In the genomic region with DNA sequence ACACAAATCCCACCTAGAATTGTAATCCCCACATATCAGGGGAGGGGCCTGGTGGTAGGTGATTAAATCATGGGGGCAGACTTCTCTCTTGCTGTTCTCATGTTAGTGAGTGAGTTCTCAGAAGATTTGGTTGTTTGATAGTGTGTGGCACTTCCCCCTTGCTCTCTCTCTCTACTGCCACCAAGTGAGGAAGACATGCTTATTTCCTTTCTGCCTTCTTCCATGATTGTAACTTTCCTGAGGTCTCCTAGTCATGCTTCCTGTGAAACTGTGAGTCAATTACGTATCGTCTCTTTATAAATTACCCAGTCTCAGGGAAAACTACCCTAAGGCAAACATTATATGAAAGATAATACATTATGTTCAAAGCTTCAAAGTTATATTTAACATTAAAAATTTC, we compare ENCODE assay signal across 12 cellular contexts.
DNase-seq lines count a peak whose midpoint lies in the region; ATAC-seq and TF ChIP-seq lines count a peak whose summit lies in the region.
"Had no signal": no experiment of that assay in that cellular context is flagged by ENCODE, and none has a peak within 500 bp of the region (broad histone marks: within the 10 kb centered on the region; RNA-seq: fewer than 3 reads in every experiment).

No MANE protein-coding gene starts in this region.

- H3K4me3 ChIP-seq in HFF-Myc (replicated peaks; ENCODE audit: low read depth, low read length) = no peak overlapping the region
- no peak overlapping the region for H3K4me3 ChIP-seq in RWPE2 (ENCODE audit: severe bottlenecking)
- H3K4me3 ChIP-seq: hepatocyte, SK-N-MC had no signal

- DNase-seq in Daoy (ENCODE audit: low read depth) = peak; percentile 9
- no peak for DNase-seq in HFF-Myc (ENCODE audit: extremely low read depth, low read depth)
- DNase-seq in RWPE2 (ENCODE audit: low spot score) = no peak
- DNase-seq in foreskin keratinocyte = peak; percentile 40 to 58
- no peak for DNase-seq in effector CD8-positive, alpha-beta T cell (lab: John Stamatoyannopoulos, UW)
- no peak for DNase-seq in KG1 (lab: John Stamatoyannopoulos, UW)
- DNase-seq in omental fat pad (ENCODE audit: low spot score) = no peak
- DNase-seq: activated naive CD4-positive, alpha-beta T cell treated with Interleukin-2 at 50 U/mL for 16 hours; mesenchymal stem cell had no signal

- peak; percentile 10 for TF ChIP-seq CTCF in HFF-Myc (IDR thresholded peaks at IDR 0.05; ENCODE audit: low read depth, low read length, missing control alignments)
- peak; percentile 5 for TF ChIP-seq CTCF in RWPE2 (IDR thresholded peaks at IDR 0.05; ENCODE audit: poor library complexity, severe bottlenecking)
- TF ChIP-seq CTCF in foreskin keratinocyte (conservative IDR thresholded peaks at IDR 0.05) = peak; percentile 68
- TF ChIP-seq CTCF in omental fat pad (IDR thresholded peaks at IDR 0.05) = no peak

- H3K36me3 ChIP-seq in RWPE2 (ENCODE audit: low read depth) = no peaks in the 10 kb centered on the region

- 0 out of 3 replicates have a peak, but pooled peaks have one; percentile 23 for ATAC-seq in RWPE2 (ENCODE audit: low read depth)
- ATAC-seq in foreskin keratinocyte = peak; percentile 91
- no peak for ATAC-seq in GM19395 (IDR thresholded peaks at IDR 0.05; ENCODE audit: unreplicated experiment)
- no peak for ATAC-seq in omental fat pad (ENCODE audit: low FRiP score)

- H3K4me1 ChIP-seq in RWPE2 (ENCODE audit: insufficient read depth, poor library complexity, severe bottlenecking) (no peaks in the 10 kb centered on the region), foreskin keratinocyte (no peaks in the 10 kb centered on the region)

- peaks cover 2% of the 10 kb centered on the region for H3K9me3 ChIP-seq in RWPE2 (ENCODE audit: severe bottlenecking)

- no peaks in the 10 kb centered on the region for H3K27me3 ChIP-seq in RWPE2 (ENCODE audit: insufficient read depth, poor library complexity, severe bottlenecking)
- no peaks in the 10 kb centered on the region for H3K27me3 ChIP-seq in foreskin keratinocyte
- H3K27me3 ChIP-seq: hepatocyte had no signal

- H3K27ac ChIP-seq in RWPE2 (ENCODE audit: poor library complexity, severe bottlenecking) (no peak overlapping the region), foreskin keratinocyte (peak overlapping the region; percentile 88)
- H3K27ac ChIP-seq: hepatocyte, SK-N-MC had no signal

Comparison
In these comparisons a context has a peak if more than half of its experiments do, and no peak if none do; other contexts are left out.
1. DNase-seq: peak in Daoy (single experiment) and foreskin keratinocyte (2 of 2); none in HFF-Myc (single experiment), RWPE2 (single experiment), effector CD8-positive, alpha-beta T cell (single experiment), KG1 (single experiment) and omental fat pad (single experiment).
2. CTCF ChIP-seq: peak in HFF-Myc (single experiment), RWPE2 (single experiment) and foreskin keratinocyte (single experiment); none in omental fat pad (0 of 3).
3. ATAC-seq: peak in RWPE2 (single experiment) and foreskin keratinocyte (single experiment); none in GM19395 (single experiment) and omental fat pad (single experiment).